8 cellular contexts compared by ENCODE assay signal in genomic region chr21:44085491-44086321, GRCh38. TPM values are rescaled to one million over a fixed set of nuclear protein-coding genes. Genes with fewer than 3 reads are reported as not detected.
DNase-seq lines count a peak whose midpoint lies in the region; ATAC-seq, FAIRE-seq and TF ChIP-seq lines count a peak whose summit lies in the region.
"Had no signal": no experiment of that assay in that cellular context is flagged by ENCODE, and none has a peak within 500 bp of the region (broad histone marks: within the 10 kb centered on the region; RNA-seq: fewer than 3 reads in every experiment).

No MANE protein-coding gene starts in this region.

- H3K27ac Mint-ChIP-seq in activated B cell treated with CpG ODN at 0.5 μM for 24 hours: peak overlapping the region; percentile 53
- no peak overlapping the region for H3K27ac Mint-ChIP-seq in chondrocyte (ENCODE audit: unreplicated experiment)

- ATAC-seq in activated B cell treated with CpG ODN at 0.5 μM for 24 hours (ENCODE audit: low read depth) (no peak), left lung (no peak), psoas muscle (no peak)

- CTCF ChIA-PET in activated B cell treated with CpG ODN at 0.5 μM for 24 hours (lab: Charles Lee): interaction anchor here (0.7 kb wide), 1 partner anchor 214 kb away, joined by 5 read pairs; no protein-coding TSS in a partner anchor

- H3K36me3 Mint-ChIP-seq in activated B cell treated with CpG ODN at 0.5 μM for 24 hours (ENCODE audit: low read depth) (peaks cover 95% of the 10 kb centered on the region), chondrocyte (ENCODE audit: low read depth) (peaks cover 55% of the 10 kb centered on the region)

- DNase-seq in activated B cell treated with CpG ODN at 0.5 μM for 24 hours: no peak
- DNase-seq in chondrocyte (ENCODE audit: low spot score): peak; percentile 27
- peak in 1 of 2 donors; percentile 28 for DNase-seq in left lung
- DNase-seq in psoas muscle: no peak
- DNase-seq in BE2C: no peak
- no peak for DNase-seq in urothelium cell line (ENCODE audit: low spot score)
- DNase-seq: NCI-H2171 had no signal

- H3K4me3 Mint-ChIP-seq in activated B cell treated with CpG ODN at 0.5 μM for 24 hours (no peak overlapping the region), chondrocyte (ENCODE audit: unreplicated experiment) (no peak overlapping the region)

- no peaks in the 10 kb centered on the region for H3K9me3 ChIP-seq in left lung
- H3K9me3 ChIP-seq in subcutaneous abdominal adipose tissue (ENCODE audit: control insufficient read depth in 5 of 5, low read length in 5 of 5): no peaks in the 10 kb centered on the region
- H3K9me3 ChIP-seq in psoas muscle: no peaks in the 10 kb centered on the region
- H3K9me3 ChIP-seq in BE2C: no peaks in the 10 kb centered on the region

- intact Hi-C loops in activated B cell treated with CpG ODN at 0.5 μM for 24 hours (cut with micrococcal nuclease) (no loop called here), left lung (cut with DNase I) (no loop called here), psoas muscle (cut with DNase I) (no loop called here)

- H3K27me3 ChIP-seq in left lung (no peaks in the 10 kb centered on the region), subcutaneous abdominal adipose tissue (ENCODE audit: control insufficient read depth in 5 of 5, insufficient read depth in 4 of 5, low read length in 5 of 5) (no peaks in the 10 kb centered on the region), psoas muscle (ENCODE audit: insufficient read depth in 3 of 3, low read length in 2 of 3) (no peaks in the 10 kb centered on the region), BE2C (no peaks in the 10 kb centered on the region)

- H3K36me3 ChIP-seq in left lung (peaks cover 0 to 99% of the 10 kb centered on the region in 2 donors), subcutaneous abdominal adipose tissue (ENCODE audit: control insufficient read depth in 5 of 5, insufficient read depth in 5 of 5, low read length in 5 of 5) (peaks cover 8 to 92% (median 84%) of the 10 kb centered on the region in 5 donors), psoas muscle (ENCODE audit: insufficient read depth in 1 of 2, low read depth in 1 of 2) (peaks cover 0 to 99% of the 10 kb centered on the region in 2 donors), BE2C (peaks cover 83% of the 10 kb centered on the region)

- FAIRE-seq in urothelium cell line (lab: Jason Lieb, UNC): no peak

- H3K27me3 Mint-ChIP-seq in activated B cell treated with CpG ODN at 0.5 μM for 24 hours (no peaks in the 10 kb centered on the region), chondrocyte (ENCODE audit: low read depth) (no peaks in the 10 kb centered on the region)

- 69 to 81% (median 73%) methylated on average over 15 of the region's 15 CpGs for WGBS in psoas muscle, 3 donors

- no peak for TF ChIP-seq CTCF in activated B cell treated with CpG ODN at 0.5 μM for 24 hours (IDR thresholded peaks at IDR 0.05)
- TF ChIP-seq CTCF in chondrocyte (IDR thresholded peaks at IDR 0.05): no peak
- no peak for TF ChIP-seq CTCF in left lung (IDR thresholded peaks at IDR 0.05)
- TF ChIP-seq CTCF in psoas muscle (IDR thresholded peaks at IDR 0.05): no peak
- no peak for TF ChIP-seq CTCF in BE2C (IDR thresholded peaks at IDR 0.05; ENCODE audit: low read depth, low read length)

- H3K4me1 ChIP-seq in left lung: peaks cover 0 to 73% of the 10 kb centered on the region in 2 donors
- peaks cover 2 to 44% (median 23%) of the 10 kb centered on the region in 5 donors for H3K4me1 ChIP-seq in subcutaneous abdominal adipose tissue (ENCODE audit: control insufficient read depth in 5 of 5, insufficient read depth in 5 of 5, low read length in 5 of 5)
- no peaks in the 10 kb centered on the region for H3K4me1 ChIP-seq in psoas muscle
- no peaks in the 10 kb centered on the region for H3K4me1 ChIP-seq in BE2C

- POLR2A ChIA-PET in activated B cell treated with CpG ODN at 0.5 μM for 24 hours (lab: Charles Lee): no interaction called here

- no peak overlapping the region for H3K4me3 ChIP-seq in left lung
- no peak overlapping the region for H3K4me3 ChIP-seq in subcutaneous abdominal adipose tissue (ENCODE audit: low read depth in 1 of 5, low read length in 5 of 5)
- no peak overlapping the region for H3K4me3 ChIP-seq in psoas muscle
- no peak overlapping the region for H3K4me3 ChIP-seq in BE2C (ENCODE audit: low read depth, low read length)

- H3K9me3 Mint-ChIP-seq in activated B cell treated with CpG ODN at 0.5 μM for 24 hours: no peaks in the 10 kb centered on the region
- no peaks in the 10 kb centered on the region for H3K9me3 Mint-ChIP-seq in chondrocyte (ENCODE audit: low read depth)

- H3K4me1 Mint-ChIP-seq in activated B cell treated with CpG ODN at 0.5 μM for 24 hours (peaks cover 47% of the 10 kb centered on the region), chondrocyte (ENCODE audit: low read depth) (peaks cover 8% of the 10 kb centered on the region)

- H3K27ac ChIP-seq in left lung: peak overlapping the region; percentile 58 to 75
- peak overlapping the region; percentile 37 for H3K27ac ChIP-seq in subcutaneous abdominal adipose tissue (ENCODE audit: low read depth, low read length)
- no peak overlapping the region for H3K27ac ChIP-seq in psoas muscle

- peak overlapping the region in 1 of 5 donors; percentile 11 for H3K9ac ChIP-seq in subcutaneous abdominal adipose tissue (ENCODE audit: low read length in 5 of 5)

RNA-seq across cellular contexts. Expression of gene PWP2, which starts 21.5 kb away (rescaled TPM):
- total RNA-seq in activated B cell treated with CpG ODN at 0.5 μM for 24 hours: 8.7 and 11.8 TPM in 2 replicates
- 0.36 to 2.5 TPM (median 1.9 TPM) in 3 replicates for total RNA-seq in chondrocyte
- 1 to 10 TPM; 3.9 to 6.7 TPM for total RNA-seq in left lung
- 1 to 10 TPM in 3 of 4 donors, under 1 TPM in 1; 0.56 to 3.2 (median 2.8) TPM for total RNA-seq in psoas muscle
- polyA plus RNA-seq in psoas muscle: 1 to 10 TPM; 2.2 to 8.8 (median 3.0) TPM
- 33.2 TPM for polyA plus RNA-seq in BE2C (2012; ENCODE audit: insufficient read depth, insufficient read length, low read depth)

RNA-seq across cellular contexts. Expression of gene GATD3, which starts 47.8 kb away (rescaled TPM):
- total RNA-seq in activated B cell treated with CpG ODN at 0.5 μM for 24 hours: 16.7 and 18.9 TPM in 2 replicates
- 4.4 to 9.5 TPM (median 4.5 TPM) in 3 replicates for total RNA-seq in chondrocyte
- 10 to 100 TPM in 1 of 2 donors, 1 to 10 TPM in 1; 8.8 to 10.8 TPM for total RNA-seq in left lung
- 10 to 100 TPM in 2 of 4 donors, 1 to 10 TPM in 2; 6.7 to 13.8 (median 10.6) TPM for total RNA-seq in psoas muscle
- polyA plus RNA-seq in psoas muscle: 100 to 1,000 TPM in 1 of 3 donors, 10 to 100 TPM in 1, 1 to 10 TPM in 1; 8.6 to 188 (median 10.7) TPM
- 74.7 TPM for polyA plus RNA-seq in BE2C (2012; ENCODE audit: insufficient read depth, insufficient read length, low read depth)
